ENCODE assay signal across 9 cellular contexts in the genomic region with DNA sequence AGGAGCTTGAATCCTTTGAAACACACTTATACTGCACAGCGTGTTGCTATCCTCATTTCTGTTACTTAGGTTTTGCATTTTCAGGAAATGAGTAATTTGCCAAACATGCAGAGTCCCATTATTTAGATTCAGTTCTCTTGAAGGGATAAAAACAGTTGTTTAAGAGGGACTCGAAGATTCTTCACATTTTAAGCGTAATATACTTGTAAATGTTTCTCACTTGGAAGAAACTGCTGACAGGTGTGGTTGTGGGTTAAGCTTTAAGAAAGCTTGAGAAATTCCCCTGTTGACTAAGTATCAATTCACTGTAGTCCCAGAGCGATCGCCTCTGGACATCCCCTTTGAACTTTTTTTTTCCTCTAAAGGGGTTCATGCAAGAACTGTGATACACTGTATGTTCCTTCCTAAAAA. TPM values are rescaled to one million over a fixed set of nuclear protein-coding genes. Genes with fewer than 3 reads are reported as not detected.
A peak's percentile ranks its signal among the peaks of the same experiment; 100 is the strongest.
DNase-seq lines count a peak whose midpoint lies in the region; ATAC-seq and TF ChIP-seq lines count a peak whose summit lies in the region.
"Had no signal": no experiment of that assay in that cellular context is flagged by ENCODE, and none has a peak within 500 bp of the region (broad histone marks: within the 10 kb centered on the region; RNA-seq: fewer than 3 reads in every experiment).

No MANE protein-coding gene starts in this region.

- no peak overlapping the region for H3K9ac ChIP-seq in NT2/D1 (ENCODE audit: insufficient read length, low read depth)
- H3K9ac ChIP-seq: parathyroid adenoma had no signal

- peak overlapping the region in 10 of 59 donors; percentile 1 to 42 (median 26) for H3K27ac ChIP-seq in dorsolateral prefrontal cortex
- H3K27ac ChIP-seq: parathyroid adenoma had no signal

- DNase-seq in NT2/D1 (ENCODE audit: low read depth, low spot score) = peak; percentile 18
- peak; percentile 3 for DNase-seq in fibroblast of gingiva (ENCODE audit: low read depth)
- DNase-seq in NCI-H82 treated with DMSO at 0.1 percent for 48 hours (lab: John Stamatoyannopoulos, UW; ENCODE audit: unreplicated experiment) = no peak
- DNase-seq in GDM1 (lab: John Stamatoyannopoulos, UW) = no peak
- DNase-seq in RKO (ENCODE audit: low spot score) = no peak
- DNase-seq in dorsolateral prefrontal cortex = no peak

- intact Hi-C loops in dorsolateral prefrontal cortex (cut with DNase I) = no loop called here

- peak; percentile 64 for ATAC-seq in GM18517 (IDR thresholded peaks at IDR 0.05; ENCODE audit: unreplicated experiment)
- ATAC-seq in HG02588 (IDR thresholded peaks at IDR 0.05; ENCODE audit: unreplicated experiment) = peak; percentile 79

- no peaks in the 10 kb centered on the region for H3K4me1 ChIP-seq in NT2/D1 (ENCODE audit: insufficient read depth, insufficient read length)
- H3K4me1 ChIP-seq: parathyroid adenoma had no signal

- H3K27me3 ChIP-seq in NT2/D1 (ENCODE audit: insufficient read depth, insufficient read length) = no peaks in the 10 kb centered on the region
- H3K27me3 ChIP-seq in dorsolateral prefrontal cortex = no peaks in the 10 kb centered on the region

- H3K36me3 ChIP-seq in NT2/D1 (ENCODE audit: insufficient read depth, insufficient read length, low read length) = no peaks in the 10 kb centered on the region

- no peaks in the 10 kb centered on the region for H3K9me3 ChIP-seq in NT2/D1 (ENCODE audit: insufficient read depth, low read length)

- TF ChIP-seq CTCF in dorsolateral prefrontal cortex (IDR thresholded peaks at IDR 0.05 in 54 of 56, conservative IDR thresholded peaks at IDR 0.05 in 2 of 56; ENCODE audit: low read depth in 1 of 56, partially characterized antibody in 56 of 56) = no peak

- H3K4me3 ChIP-seq in NT2/D1 (ENCODE audit: insufficient read length, low read depth) (no peak overlapping the region), dorsolateral prefrontal cortex (no peak overlapping the region)

RNA-seq across cellular contexts. Expression of a gene that starts 30.6 kb away (rescaled TPM):
- total RNA-seq in dorsolateral prefrontal cortex = 100 to 1,000 TPM in 6 of 120 experiments, 10 to 100 TPM in 87, 1 to 10 TPM in 27; 1.8 to 176 (median 19.2) TPM

Comparison
In these comparisons a context has a peak if more than half of its experiments do, and no peak if none do; other contexts are left out.
1. DNase-seq: peak in NT2/D1 (single experiment) and fibroblast of gingiva (single experiment); none in NCI-H82 treated with DMSO at 0.1 percent for 48 hours (single experiment), GDM1 (single experiment), RKO (single experiment) and dorsolateral prefrontal cortex (0 of 10).